In genomic region chr7:10939237-10939910, GRCh38 we compare ENCODE assay signal across 8 cellular contexts. TPM values are rescaled to one million over a fixed set of nuclear protein-coding genes. Genes with fewer than 3 reads are reported as not detected.
DNase-seq lines count a peak whose midpoint lies in the region; ATAC-seq and TF ChIP-seq lines count a peak whose summit lies in the region.

No MANE protein-coding gene starts in this region.

- H3K27me3 ChIP-seq in mammary epithelial cell (ENCODE audit: insufficient read depth, low read length) (no peaks in the 10 kb centered on the region), liver (ENCODE audit: control insufficient read depth in 4 of 4, insufficient read depth in 4 of 4, low read length in 3 of 4) (no peaks in the 10 kb centered on the region), aorta (ENCODE audit: control insufficient read depth in 1 of 2, insufficient read depth in 2 of 2, low read length in 1 of 2) (no peaks in the 10 kb centered on the region)

- H3K9ac ChIP-seq in ES-I3 (ENCODE audit: low read depth, low read length), result peak overlapping the region; percentile 94
- H3K9ac ChIP-seq in mammary epithelial cell (ENCODE audit: insufficient read depth, low read length), result peak overlapping the region; percentile 97
- peak overlapping the region; percentile 87 to 95 for H3K9ac ChIP-seq in liver (ENCODE audit: low read depth in 1 of 2, low read length in 2 of 2)

- dilution Hi-C loops in mammary epithelial cell (cut with HindIII; ENCODE audit: low sequenced_read_pairs), result no loop called here

- no peak for TF ChIP-seq CTCF in mammary epithelial cell (conservative IDR thresholded peaks at IDR 0.05 in 1 of 2, IDR thresholded peaks at IDR 0.05 in 1 of 2; ENCODE audit: extremely low read depth in 1 of 2, insufficient read depth in 1 of 2, low read depth in 1 of 2, low read length in 2 of 2)
- TF ChIP-seq CTCF in liver (IDR thresholded peaks at IDR 0.05; ENCODE audit: low read depth, low read length, missing input control), result no peak

- no peaks in the 10 kb centered on the region for H4K20me1 ChIP-seq in mammary epithelial cell (ENCODE audit: insufficient read depth, low read length)

- peak overlapping the region; percentile 58 to 81 (median 70) for H3K4me3 ChIP-seq in mammary epithelial cell (replicated peaks in 1 of 3; ENCODE audit: insufficient read depth in 1 of 3, low read depth in 2 of 3, low read length in 3 of 3)
- peak overlapping the region; percentile 65 to 97 (median 72) for H3K4me3 ChIP-seq in liver (ENCODE audit: low read depth in 1 of 3, low read length in 3 of 3)
- peak overlapping the region; percentile 85 to 94 for H3K4me3 ChIP-seq in aorta (ENCODE audit: low read length in 2 of 2)

- no peaks in the 10 kb centered on the region for H3K4me1 ChIP-seq in ES-I3 (ENCODE audit: insufficient read depth, low read length)
- H3K4me1 ChIP-seq in mammary epithelial cell (ENCODE audit: insufficient read depth, low read length), result peaks cover 12% of the 10 kb centered on the region
- peaks cover 0 to 17% (median 7%) of the 10 kb centered on the region in 4 donors for H3K4me1 ChIP-seq in liver (ENCODE audit: control insufficient read depth in 4 of 4, insufficient read depth in 4 of 4, low read length in 3 of 4)
- peaks cover 3 to 7% of the 10 kb centered on the region in 2 donors for H3K4me1 ChIP-seq in aorta (ENCODE audit: control insufficient read depth in 1 of 2, insufficient read depth in 2 of 2, low read length in 2 of 2)

- POLR2A ChIA-PET in activated CD4-positive, alpha-beta memory T cell treated with anti-CD3 and anti-CD28 coated beads, Interleukin-2, amount 10 ng/mL, durations not matched to agents 7 days and 5 days (lab: Charles Lee), result interaction anchor here (0.6 to 5.6 kb wide), 9 partner anchors 9 to 188 kb away, joined by 3 to 74 read pairs (median 5); partner anchors contain the start of gene PHF14

- TF ChIP-seq RAD21 in liver (IDR thresholded peaks at IDR 0.05), result no peak

- peak overlapping the region; percentile 86 for H3K4me2 ChIP-seq in mammary epithelial cell (ENCODE audit: insufficient read depth, low read depth, low read length)

- peaks cover 51% of the 10 kb centered on the region for H3K79me2 ChIP-seq in mammary epithelial cell (ENCODE audit: insufficient read depth, low read length)

- no peaks in the 10 kb centered on the region for H3K9me3 Mint-ChIP-seq in activated CD4-positive, alpha-beta memory T cell treated with anti-CD3 and anti-CD28 coated beads, Interleukin-2, amount 10 ng/mL, durations not matched to agents 7 days and 5 days

- H3K27me3 Mint-ChIP-seq in activated CD4-positive, alpha-beta memory T cell treated with anti-CD3 and anti-CD28 coated beads, Interleukin-2, amount 10 ng/mL, durations not matched to agents 7 days and 5 days, result no peaks in the 10 kb centered on the region

- peak; percentile 39 for ATAC-seq in GM21528 (IDR thresholded peaks at IDR 0.05; ENCODE audit: low FRiP score, unreplicated experiment)
- ATAC-seq in aorta (ENCODE audit: low FRiP score), result peak; percentile 15
- ATAC-seq in GM21360 (IDR thresholded peaks at IDR 0.05; ENCODE audit: unreplicated experiment), result no peak

- DNase-seq in HuH-7 (ENCODE audit: low spot score) (peak; percentile 40), mammary epithelial cell (peak; percentile 1), aorta (no peak)
- DNase-seq in activated CD4-positive, alpha-beta memory T cell treated with anti-CD3 and anti-CD28 coated beads, Interleukin-2, amount 10 ng/mL, durations not matched to agents 7 days and 5 days, result no peak

- H3K36me3 ChIP-seq in ES-I3 (ENCODE audit: insufficient read depth, low read length) (peaks cover 19% of the 10 kb centered on the region), mammary epithelial cell (ENCODE audit: insufficient read depth, low read length) (peaks cover 5% of the 10 kb centered on the region), liver (ENCODE audit: control insufficient read depth in 4 of 4, insufficient read depth in 3 of 4, low read depth in 1 of 4, low read length in 3 of 4) (peaks cover 1 to 21% (median 15%) of the 10 kb centered on the region in 4 donors), aorta (ENCODE audit: control insufficient read depth in 1 of 2, insufficient read depth in 2 of 2, low read length in 1 of 2) (peaks cover 0 to 3% of the 10 kb centered on the region in 2 donors)

- TSS peak; percentile 46 for BruUV-seq in mammary epithelial cell (replicated peaks; lab: Mats Ljungman, UMichigan)

- H3K4me3 Mint-ChIP-seq in activated CD4-positive, alpha-beta memory T cell treated with anti-CD3 and anti-CD28 coated beads, Interleukin-2, amount 10 ng/mL, durations not matched to agents 7 days and 5 days, result no peak overlapping the region

- H3K9me3 ChIP-seq in ES-I3 (ENCODE audit: control insufficient read depth, insufficient read depth, low read length), result no peaks in the 10 kb centered on the region
- no peaks in the 10 kb centered on the region for H3K9me3 ChIP-seq in mammary epithelial cell (replicated peaks; ENCODE audit: insufficient read depth, low read length)
- H3K9me3 ChIP-seq in liver (ENCODE audit: control insufficient read depth in 4 of 4, low read length in 3 of 4), result no peaks in the 10 kb centered on the region
- no peaks in the 10 kb centered on the region for H3K9me3 ChIP-seq in aorta (ENCODE audit: control insufficient read depth, low read length)

- WGBS in mammary epithelial cell (ENCODE audit: low coverage, missing lambda C conversion rate), result 4% methylated on average over 18 of the region's 18 CpGs
- under 1% methylated on average over 18 of the region's 18 CpGs for WGBS in liver
- WGBS in aorta, 2 donors, result 0% methylated on average over 18 of the region's 18 CpGs

- in situ Hi-C loops in mammary epithelial cell (cut with MboI; ENCODE audit: low sequenced_read_pairs in 2 of 2), result no loop called here

- H3K36me3 Mint-ChIP-seq in activated CD4-positive, alpha-beta memory T cell treated with anti-CD3 and anti-CD28 coated beads, Interleukin-2, amount 10 ng/mL, durations not matched to agents 7 days and 5 days (ENCODE audit: low read depth), result peaks cover 37% of the 10 kb centered on the region

- H3K27ac ChIP-seq in mammary epithelial cell (ENCODE audit: insufficient read depth, low read depth, low read length) (peak overlapping the region; percentile 96), liver (ENCODE audit: low read depth in 1 of 2, low read length in 2 of 2) (peak overlapping the region; percentile 91 to 92), aorta (ENCODE audit: low read depth in 1 of 2, low read length in 2 of 2) (peak overlapping the region; percentile 79 to 95)

- CTCF ChIA-PET in mammary epithelial cell (lab: Charles Lee; ENCODE audit: low non-redundant PET), result interaction anchor here (0.6 kb wide), 1 partner anchor 35 kb away, joined by 5 read pairs; no protein-coding TSS in a partner anchor
- CTCF ChIA-PET in activated CD4-positive, alpha-beta memory T cell treated with anti-CD3 and anti-CD28 coated beads, Interleukin-2, amount 10 ng/mL, durations not matched to agents 7 days and 5 days (lab: Charles Lee), result interaction anchor here (1.2 to 2.4 kb wide), 3 partner anchors 35 to 1747 kb away, joined by 3 to 18 read pairs (median 7); partner anchors contain the start of gene PHF14

- intact Hi-C loops in mammary epithelial cell (cut with micrococcal nuclease) (no loop called here), aorta (cut with DNase I) (no loop called here)

- peaks cover 15% of the 10 kb centered on the region for H3K4me1 Mint-ChIP-seq in activated CD4-positive, alpha-beta memory T cell treated with anti-CD3 and anti-CD28 coated beads, Interleukin-2, amount 10 ng/mL, durations not matched to agents 7 days and 5 days

- peak overlapping the region; percentile 94 for H2AFZ ChIP-seq in mammary epithelial cell (ENCODE audit: low read depth, low read length)

- no peak overlapping the region for H3K27ac Mint-ChIP-seq in activated CD4-positive, alpha-beta memory T cell treated with anti-CD3 and anti-CD28 coated beads, Interleukin-2, amount 10 ng/mL, durations not matched to agents 7 days and 5 days

TF ChIP-seq in liver, 16 proteins besides CTCF, POLR2A, EP300 and RAD21 (continues in another document):
- TF ChIP-seq FOXA2 (IDR thresholded peaks at IDR 0.05) (no peak), ZBTB33 (IDR thresholded peaks at IDR 0.05) (no peak), HNF4G (IDR thresholded peaks at IDR 0.05) (no peak), FOXA1 (IDR thresholded peaks at IDR 0.05) (no peak), NR2F2 (IDR thresholded peaks at IDR 0.05) (no peak), MAX (IDR thresholded peaks at IDR 0.05) (no peak), GABPA (IDR thresholded peaks at IDR 0.05 in 1 of 2, conservative IDR thresholded peaks at IDR 0.05 in 1 of 2) (no peak), EGR1 (IDR thresholded peaks at IDR 0.05; ENCODE audit: low read depth in 2 of 2) (no peak), YY1 (IDR thresholded peaks at IDR 0.05) (no peak), RXRA (IDR thresholded peaks at IDR 0.05) (no peak)
- TF ChIP-seq, protein P1, sequence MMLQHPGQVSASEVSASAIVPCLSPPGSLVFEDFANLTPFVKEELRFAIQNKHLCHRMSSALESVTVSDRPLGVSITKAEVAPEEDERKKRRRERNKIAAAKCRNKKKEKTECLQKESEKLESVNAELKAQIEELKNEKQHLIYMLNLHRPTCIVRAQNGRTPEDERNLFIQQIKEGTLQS (IDR thresholded peaks at IDR 0.05), result no peak

RNA-seq across cellular contexts. Expression of gene PHF14, which starts 34.3 kb away (rescaled TPM):
- total RNA-seq in mammary epithelial cell (10 to 100 TPM; 30.5 to 31.0 TPM), liver (10 to 100 TPM; 15.2 to 24.4 TPM), aorta (10 to 100 TPM; 35.5 to 51.8 TPM)
- polyA plus RNA-seq in mammary epithelial cell (10.3 TPM), liver (10 to 100 TPM in 1 of 2 donors, 1 to 10 TPM in 1; 6.9 to 15.4 TPM), aorta (10 to 100 TPM; 16.2 to 38.0 TPM)
- polyA minus RNA-seq in mammary epithelial cell, result 5.6 TPM
- total RNA-seq in activated CD4-positive, alpha-beta memory T cell treated with anti-CD3 and anti-CD28 coated beads, Interleukin-2, amount 10 ng/mL, durations not matched to agents 7 days and 5 days, result 10 to 100 TPM; 26.9 to 29.1 TPM

Comparison
In these comparisons a context has a peak if more than half of its experiments do, and no peak if none do; other contexts are left out.
1. DNase-seq: peak in HuH-7 (single experiment) and mammary epithelial cell (single experiment); none in aorta (0 of 2) and activated CD4-positive, alpha-beta memory T cell treated with anti-CD3 and anti-CD28 coated beads, Interleukin-2, amount 10 ng/mL, durations not matched to agents 7 days and 5 days (single experiment).
2. Peak in every context shown above with its lines, with median percentiles within 50 percentile points of each other: H3K9ac ChIP-seq, H3K27ac ChIP-seq and H3K4me3 ChIP-seq.